Comparison of ENCODE assay signal across 17 cellular contexts in genomic region chr19:1333789-1334188, GRCh38. TPM values are rescaled to one million over a fixed set of nuclear protein-coding genes. Genes with fewer than 3 reads are reported as not detected.
DNase-seq lines count a peak whose midpoint lies in the region; ATAC-seq and TF ChIP-seq lines count a peak whose summit lies in the region.
"Had no signal": no experiment of that assay in that cellular context is flagged by ENCODE, and none has a peak within 500 bp of the region (broad histone marks: within the 10 kb centered on the region; RNA-seq: fewer than 3 reads in every experiment).

No MANE protein-coding gene starts in this region.

- H3K27ac Mint-ChIP-seq in Calu3 (ENCODE audit: unreplicated experiment): no peak overlapping the region
- no peak overlapping the region for H3K27ac Mint-ChIP-seq in endodermal cell
- H3K27ac Mint-ChIP-seq in activated T-helper 2 cell treated with anti-CD3 and anti-CD28 coated beads, Interferon-gamma antibody, Interleukin-2, Interleukin-4, amounts not matched to agents 10 μg/mL and 5 μg/mL and 100 μg/mL, durations not matched to agents 14 hours and 24 hours and 36 hours: no peak overlapping the region
- no peak overlapping the region for H3K27ac Mint-ChIP-seq in progenitor cell of endocrine pancreas
- H3K27ac Mint-ChIP-seq: CD4-positive, alpha-beta T cell had no signal

- H3K4me3 ChIP-seq in endodermal cell (ENCODE audit: low read length) (no peak overlapping the region), osteoblast (ENCODE audit: insufficient read depth, low read length) (no peak overlapping the region)

- no peaks in the 10 kb centered on the region for H4K20me1 ChIP-seq in osteoblast (ENCODE audit: insufficient read depth, low read length)

- no peaks in the 10 kb centered on the region for H3K27me3 ChIP-seq in endodermal cell (ENCODE audit: control insufficient read depth, insufficient read depth, low read length, poor library complexity, severe bottlenecking)
- H3K27me3 ChIP-seq in osteoblast (ENCODE audit: insufficient read depth, low read length): no peaks in the 10 kb centered on the region

- H3K36me3 Mint-ChIP-seq in Calu3 (ENCODE audit: insufficient read depth, unreplicated experiment) (no peaks in the 10 kb centered on the region), endodermal cell (ENCODE audit: low read depth) (no peaks in the 10 kb centered on the region), progenitor cell of endocrine pancreas (ENCODE audit: insufficient read depth) (no peaks in the 10 kb centered on the region)
- no peaks in the 10 kb centered on the region for H3K36me3 Mint-ChIP-seq in activated T-helper 2 cell treated with anti-CD3 and anti-CD28 coated beads, Interferon-gamma antibody, Interleukin-2, Interleukin-4, amounts not matched to agents 10 μg/mL and 5 μg/mL and 100 μg/mL, durations not matched to agents 14 hours and 24 hours and 36 hours (ENCODE audit: low read depth)

- H3K4me2 ChIP-seq in osteoblast (ENCODE audit: insufficient read depth, low read length): no peak overlapping the region

- DNase-seq in Calu3: peak; percentile 7
- DNase-seq in NCI-H69 (lab: John Stamatoyannopoulos, UW): peak; percentile 26
- DNase-seq in endodermal cell: no peak
- peak; percentile 80 for DNase-seq in osteoblast (ENCODE audit: insufficient read length, low spot score, missing footprints)
- no peak for DNase-seq in NCI-H82 treated with DMSO at 0.1 percent for 48 hours (lab: John Stamatoyannopoulos, UW; ENCODE audit: unreplicated experiment)
- no peak for DNase-seq in activated T-helper 2 cell treated with anti-CD3 and anti-CD28 coated beads, Interferon-gamma antibody, Interleukin-2, Interleukin-4, amounts not matched to agents 10 μg/mL and 5 μg/mL and 100 μg/mL, durations not matched to agents 14 hours and 24 hours and 36 hours (ENCODE audit: low spot score)
- no peak for DNase-seq in progenitor cell of endocrine pancreas (ENCODE audit: low spot score, unreplicated experiment)
- DNase-seq: ACHN; CD4-positive, alpha-beta T cell; KBM-7; NCI-H1105; NCI-H187; NCI-H446 had no signal

- H3K9me3 ChIP-seq in endodermal cell (ENCODE audit: control insufficient read depth, low read length) (no peaks in the 10 kb centered on the region), osteoblast (ENCODE audit: low read depth, low read length) (no peaks in the 10 kb centered on the region)

- no peaks in the 10 kb centered on the region for H3K79me2 ChIP-seq in osteoblast (ENCODE audit: insufficient read depth, low read length)

- H3K4me3 Mint-ChIP-seq in Calu3 (ENCODE audit: low read depth, unreplicated experiment) (no peak overlapping the region), endodermal cell (no peak overlapping the region), progenitor cell of endocrine pancreas (ENCODE audit: low read depth) (no peak overlapping the region)
- H3K4me3 Mint-ChIP-seq in activated T-helper 2 cell treated with anti-CD3 and anti-CD28 coated beads, Interferon-gamma antibody, Interleukin-2, Interleukin-4, amounts not matched to agents 10 μg/mL and 5 μg/mL and 100 μg/mL, durations not matched to agents 14 hours and 24 hours and 36 hours (ENCODE audit: low read depth): no peak overlapping the region
- H3K4me3 Mint-ChIP-seq: CD4-positive, alpha-beta T cell had no signal

- no TSS peak for BruUV-seq in Calu3 (replicated peaks; lab: Mats Ljungman, UMichigan)

- H3K36me3 ChIP-seq in endodermal cell (ENCODE audit: control insufficient read depth, insufficient read depth, low read length): no peaks in the 10 kb centered on the region
- no peaks in the 10 kb centered on the region for H3K36me3 ChIP-seq in osteoblast (ENCODE audit: insufficient read depth, low read length)

- intact Hi-C loops in Calu3 (cut with micrococcal nuclease; ENCODE audit: unreplicated experiment): no loop called here
- intact Hi-C loops in activated T-helper 2 cell treated with anti-CD3 and anti-CD28 coated beads, Interferon-gamma antibody, Interleukin-2, Interleukin-4, amounts not matched to agents 10 μg/mL and 5 μg/mL and 100 μg/mL, durations not matched to agents 14 hours and 24 hours and 36 hours (cut with micrococcal nuclease): no loop called here

- H3K9ac ChIP-seq in endodermal cell (ENCODE audit: extremely low read depth, low read length, poor library complexity, severe bottlenecking): no peak overlapping the region

- TF ChIP-seq CTCF in Calu3 (IDR thresholded peaks at IDR 0.05; ENCODE audit: unreplicated experiment) (no peak), endodermal cell (conservative IDR thresholded peaks at IDR 0.05) (no peak), osteoblast (IDR thresholded peaks at IDR 0.05; ENCODE audit: extremely low read depth, low read depth, low read length) (no peak), progenitor cell of endocrine pancreas (IDR thresholded peaks at IDR 0.05; ENCODE audit: unreplicated experiment) (no peak)

- H2AFZ ChIP-seq in osteoblast (ENCODE audit: low read length): no peak overlapping the region

- CTCF ChIA-PET in Calu3 (lab: Charles Lee): no interaction called here

- H3K4me1 Mint-ChIP-seq in Calu3 (ENCODE audit: low read depth, unreplicated experiment): no peaks in the 10 kb centered on the region
- no peaks in the 10 kb centered on the region for H3K4me1 Mint-ChIP-seq in endodermal cell
- no peaks in the 10 kb centered on the region for H3K4me1 Mint-ChIP-seq in activated T-helper 2 cell treated with anti-CD3 and anti-CD28 coated beads, Interferon-gamma antibody, Interleukin-2, Interleukin-4, amounts not matched to agents 10 μg/mL and 5 μg/mL and 100 μg/mL, durations not matched to agents 14 hours and 24 hours and 36 hours (ENCODE audit: low read depth)
- no peaks in the 10 kb centered on the region for H3K4me1 Mint-ChIP-seq in progenitor cell of endocrine pancreas (ENCODE audit: low read depth)

- H3K27me3 Mint-ChIP-seq in Calu3 (ENCODE audit: unreplicated experiment): no peaks in the 10 kb centered on the region
- peaks cover 1% of the 10 kb centered on the region for H3K27me3 Mint-ChIP-seq in endodermal cell (ENCODE audit: insufficient read depth)
- H3K27me3 Mint-ChIP-seq in activated T-helper 2 cell treated with anti-CD3 and anti-CD28 coated beads, Interferon-gamma antibody, Interleukin-2, Interleukin-4, amounts not matched to agents 10 μg/mL and 5 μg/mL and 100 μg/mL, durations not matched to agents 14 hours and 24 hours and 36 hours (ENCODE audit: low read depth): no peaks in the 10 kb centered on the region
- no peaks in the 10 kb centered on the region for H3K27me3 Mint-ChIP-seq in progenitor cell of endocrine pancreas

- WGBS in endodermal cell (ENCODE audit: insufficient coverage in 1 of 2, insufficient read length in 1 of 2), 2 experiments: 91 to 95% methylated on average over 17 to 28 of the region's 28 CpGs

- no peak for ATAC-seq in GM19328 (IDR thresholded peaks at IDR 0.05; ENCODE audit: unreplicated experiment)

- H3K4me1 ChIP-seq in endodermal cell (ENCODE audit: control insufficient read depth, insufficient read depth, low read length) (no peaks in the 10 kb centered on the region), osteoblast (ENCODE audit: insufficient read depth, low read length) (no peaks in the 10 kb centered on the region)

- no peaks in the 10 kb centered on the region for H3K9me3 Mint-ChIP-seq in Calu3 (ENCODE audit: low read depth, unreplicated experiment)
- H3K9me3 Mint-ChIP-seq in endodermal cell: no peaks in the 10 kb centered on the region
- no peaks in the 10 kb centered on the region for H3K9me3 Mint-ChIP-seq in activated T-helper 2 cell treated with anti-CD3 and anti-CD28 coated beads, Interferon-gamma antibody, Interleukin-2, Interleukin-4, amounts not matched to agents 10 μg/mL and 5 μg/mL and 100 μg/mL, durations not matched to agents 14 hours and 24 hours and 36 hours
- no peaks in the 10 kb centered on the region for H3K9me3 Mint-ChIP-seq in progenitor cell of endocrine pancreas (ENCODE audit: low read depth)
- H3K9me3 Mint-ChIP-seq: CD4-positive, alpha-beta T cell had no signal

- H3K27ac ChIP-seq in endodermal cell (ENCODE audit: low read depth, low read length) (peak overlapping the region; percentile 52), osteoblast (ENCODE audit: low read depth, low read length) (no peak overlapping the region)
- H3K27ac ChIP-seq: HL-60, RWPE1 had no signal

RNA-seq across cellular contexts. Expression of gene EFNA2, which starts 48.1 kb away (rescaled TPM):
- total RNA-seq in Calu3 (2022): 0.90 and 0.95 TPM in 2 replicates
- 10 to 100 TPM; 28.6 to 30.7 TPM for total RNA-seq in endodermal cell
- polyA plus RNA-seq in endodermal cell (2013, experiment 1 of 2): 36.1 TPM
- 33.9 TPM for polyA plus RNA-seq in endodermal cell (2013, experiment 2 of 2)
- not detected in 2 replicates for total RNA-seq in osteoblast
- total RNA-seq in activated T-helper 2 cell treated with anti-CD3 and anti-CD28 coated beads, Interferon-gamma antibody, Interleukin-2, Interleukin-4, amounts not matched to agents 10 μg/mL and 5 μg/mL and 100 μg/mL, durations not matched to agents 14 hours and 24 hours and 36 hours: not detected in 2 replicates
- total RNA-seq in progenitor cell of endocrine pancreas: 23.8 and 26.5 TPM in 2 replicates
- total RNA-seq: CD4-positive, alpha-beta T cell; OCI-LY7 had no signal

RNA-seq across cellular contexts. Expression of gene NDUFS7, which starts 49.9 kb away (rescaled TPM):
- total RNA-seq in Calu3 (2022) (60.3 and 67.9 TPM in 2 replicates), endodermal cell (10 to 100 TPM; 57.0 to 62.5 TPM), osteoblast (40.4 and 46.0 TPM in 2 replicates), progenitor cell of endocrine pancreas (56.8 and 62.4 TPM in 2 replicates)
- polyA plus RNA-seq in endodermal cell (2013, experiment 1 of 2): 87.8 TPM
- polyA plus RNA-seq in endodermal cell (2013, experiment 2 of 2): 64.6 TPM
- total RNA-seq in activated T-helper 2 cell treated with anti-CD3 and anti-CD28 coated beads, Interferon-gamma antibody, Interleukin-2, Interleukin-4, amounts not matched to agents 10 μg/mL and 5 μg/mL and 100 μg/mL, durations not matched to agents 14 hours and 24 hours and 36 hours: 88.7 and 104 TPM in 2 replicates

RNA-seq across cellular contexts. Expression of gene FAM174C, which starts 58.5 kb away (rescaled TPM):
- total RNA-seq in Calu3 (2022) (32.9 and 34.4 TPM in 2 replicates), endodermal cell (10 to 100 TPM; 45.1 to 46.0 TPM), osteoblast (21.8 and 25.0 TPM in 2 replicates), progenitor cell of endocrine pancreas (30.0 and 31.8 TPM in 2 replicates)
- polyA plus RNA-seq in endodermal cell (2013, experiment 1 of 2): 18.2 TPM
- polyA plus RNA-seq in endodermal cell (2013, experiment 2 of 2): 19.0 TPM
- total RNA-seq in activated T-helper 2 cell treated with anti-CD3 and anti-CD28 coated beads, Interferon-gamma antibody, Interleukin-2, Interleukin-4, amounts not matched to agents 10 μg/mL and 5 μg/mL and 100 μg/mL, durations not matched to agents 14 hours and 24 hours and 36 hours: 91.7 and 99.4 TPM in 2 replicates

Comparison
In these comparisons a context has a peak if more than half of its experiments do, and no peak if none do; other contexts are left out.
1. DNase-seq: peak in Calu3 (single experiment), NCI-H69 (single experiment) and osteoblast (single experiment); none in endodermal cell (single experiment), NCI-H82 treated with DMSO at 0.1 percent for 48 hours (single experiment), activated T-helper 2 cell treated with anti-CD3 and anti-CD28 coated beads, Interferon-gamma antibody, Interleukin-2, Interleukin-4, amounts not matched to agents 10 μg/mL and 5 μg/mL and 100 μg/mL, durations not matched to agents 14 hours and 24 hours and 36 hours (single experiment) and progenitor cell of endocrine pancreas (single experiment).
2. RNA of gene EFNA2, which starts 48.1 kb away (total RNA-seq): 28.6 to 30.7 TPM in endodermal cell and 23.8 to 26.5 TPM in progenitor cell of endocrine pancreas; 0.90 to 0.95 TPM in Calu3, not detected in osteoblast and not detected in activated T-helper 2 cell treated with anti-CD3 and anti-CD28 coated beads, Interferon-gamma antibody, Interleukin-2, Interleukin-4, amounts not matched to agents 10 μg/mL and 5 μg/mL and 100 μg/mL, durations not matched to agents 14 hours and 24 hours and 36 hours; every median in the first group is over 10 times any median in the second.